Comparison of ENCODE assay signal across 34 cellular contexts in the genomic region with DNA sequence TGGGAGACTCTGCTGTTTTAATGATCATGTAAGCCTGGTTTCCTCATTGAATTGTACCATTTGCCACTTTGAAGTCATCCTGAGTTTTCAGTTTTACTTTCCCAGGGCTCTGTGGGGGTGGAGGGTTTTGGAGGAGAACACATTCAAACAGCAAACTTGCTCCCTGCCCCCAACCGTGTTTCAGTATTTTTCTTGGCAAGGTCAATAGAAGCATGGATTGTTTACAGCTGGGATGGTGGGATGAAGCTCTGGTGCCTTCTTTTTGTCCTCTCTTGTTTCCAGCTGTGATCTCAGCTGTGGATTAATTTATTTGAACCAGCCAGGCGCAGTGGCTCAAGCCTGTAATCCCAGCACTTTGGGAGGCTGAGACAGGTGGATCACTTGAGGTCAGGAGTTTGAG. TPM values are rescaled to one million over a fixed set of nuclear protein-coding genes. Genes with fewer than 3 reads are reported as not detected.
DNase-seq lines count a peak whose midpoint lies in the region; ATAC-seq, FAIRE-seq and TF ChIP-seq lines count a peak whose summit lies in the region.
"Had no signal": no experiment of that assay in that cellular context is flagged by ENCODE, and none has a peak within 500 bp of the region (broad histone marks: within the 10 kb centered on the region; RNA-seq: fewer than 3 reads in every experiment).

No MANE protein-coding gene starts in this region.

- H3K4me3 ChIP-seq in liver (ENCODE audit: low read depth in 1 of 3, low read length in 3 of 3) (no peak overlapping the region), HepG2 (replicated peaks in 1 of 3; ENCODE audit: insufficient read depth in 1 of 3, low read depth in 2 of 3, low read length in 3 of 3) (no peak overlapping the region), astrocyte of the spinal cord (ENCODE audit: low read depth, low read length) (no peak overlapping the region), prostate gland (no peak overlapping the region)
- H3K4me3 ChIP-seq in naive thymus-derived CD4-positive, alpha-beta T cell (ENCODE audit: low read length): no peak overlapping the region
- H3K4me3 ChIP-seq: esophagus squamous epithelium, gastrocnemius medialis, GM23248, pancreas, right atrium auricular region, stomach, vagina had no signal

- no TSS peak for BruUV-seq in HepG2 (replicated peaks; lab: Mats Ljungman, UMichigan)

- H3K9ac ChIP-seq in liver (ENCODE audit: low read depth in 1 of 2, low read length in 2 of 2) (no peak overlapping the region), HepG2 (ENCODE audit: insufficient read depth, low read depth, low read length) (no peak overlapping the region)
- H3K9ac ChIP-seq: GM23248 had no signal

- peaks cover 0 to 6% (median 0%) of the 10 kb centered on the region in 7 donors for H3K4me1 Mint-ChIP-seq in naive thymus-derived CD4-positive, alpha-beta T cell
- H3K4me1 Mint-ChIP-seq: central memory CD8-positive, alpha-beta T cell; neural crest cell had no signal

- no peaks in the 10 kb centered on the region for H4K20me1 ChIP-seq in HepG2 (ENCODE audit: insufficient read depth, low read length)

- FAIRE-seq in HepG2 (lab: Jason Lieb, UNC): no peak
- FAIRE-seq: D721Med, endometrium, pancreas, RCC 7860 had no signal

- TF ChIP-seq RAD21 in liver (IDR thresholded peaks at IDR 0.05) (peak; percentile 14 to 21), HepG2 (CRISPR knock-in tag; IDR thresholded peaks at IDR 0.05) (no peak)

- H3K4me2 ChIP-seq in HepG2 (ENCODE audit: low read depth, low read length): no peak overlapping the region

- H3K9me3 Mint-ChIP-seq in naive thymus-derived CD4-positive, alpha-beta T cell: no peaks in the 10 kb centered on the region
- H3K9me3 Mint-ChIP-seq: CD4-positive, alpha-beta T cell; central memory CD8-positive, alpha-beta T cell; neural crest cell had no signal

- H3K27me3 Mint-ChIP-seq in naive thymus-derived CD4-positive, alpha-beta T cell: no peaks in the 10 kb centered on the region
- H3K27me3 Mint-ChIP-seq: activated naive CD8-positive, alpha-beta T cell; CD4-positive, alpha-beta T cell; central memory CD8-positive, alpha-beta T cell had no signal

- in situ Hi-C loops in HepG2 (cut with HindIII; ENCODE audit: extremely low pct_ligation_motif_present, low pct_unique_long_range_greater_than_20kb) (no loop called here), astrocyte of the spinal cord (cut with HindIII; ENCODE audit: low sequenced_read_pairs) (no loop called here)

- TF ChIP-seq EP300 in HepG2 (IDR thresholded peaks at IDR 0.05; ENCODE audit: low read depth in 2 of 2, low read length in 2 of 2) (no peak), HepG2 (CRISPR knock-in tag; IDR thresholded peaks at IDR 0.05; ENCODE audit: borderline replicate concordance) (no peak)

- H3K36me3 ChIP-seq in liver (ENCODE audit: control insufficient read depth in 4 of 4, insufficient read depth in 3 of 4, low read depth in 1 of 4, low read length in 3 of 4) (no peaks in the 10 kb centered on the region), HepG2 (replicated peaks in 1 of 2; ENCODE audit: control insufficient read depth in 1 of 2, insufficient read depth in 2 of 2, low read length in 2 of 2) (no peaks in the 10 kb centered on the region), prostate gland (no peaks in the 10 kb centered on the region)
- no peaks in the 10 kb centered on the region for H3K36me3 ChIP-seq in naive thymus-derived CD4-positive, alpha-beta T cell (ENCODE audit: control insufficient read depth in 2 of 3, insufficient read depth in 3 of 3, low read length in 3 of 3)
- H3K36me3 ChIP-seq: esophagus squamous epithelium, gastrocnemius medialis, pancreas, right atrium auricular region, stomach, vagina had no signal

- no peak for TF ChIP-seq POLR2A in HepG2 (IDR thresholded peaks at IDR 0.05; ENCODE audit: insufficient read depth in 1 of 2, low read depth in 2 of 2, low read length in 2 of 2)
- no peak for TF ChIP-seq POLR2A in prostate gland (IDR thresholded peaks at IDR 0.05)

- H3K27ac Mint-ChIP-seq in naive thymus-derived CD4-positive, alpha-beta T cell: no peak overlapping the region
- H3K27ac Mint-ChIP-seq: activated naive CD8-positive, alpha-beta T cell; CD4-positive, alpha-beta T cell had no signal

- ATAC-seq in HepG2 (no peak), HG03354 (IDR thresholded peaks at IDR 0.05; ENCODE audit: poor library complexity, severe bottlenecking, unreplicated experiment) (no peak)
- ATAC-seq in naive thymus-derived CD4-positive, alpha-beta T cell: no peak
- ATAC-seq: gastrocnemius medialis, pancreas had no signal

- POLR2A ChIA-PET in HepG2 (lab: Yijun Ruan, JAX): no interaction called here
- POLR2A ChIA-PET in naive thymus-derived CD4-positive, alpha-beta T cell (lab: Charles Lee): no interaction called here

- no peak for TF ChIP-seq CTCF in liver (IDR thresholded peaks at IDR 0.05; ENCODE audit: low read depth, low read length, missing input control)
- no peak for TF ChIP-seq CTCF in HepG2 (CRISPR knock-in tag; IDR thresholded peaks at IDR 0.05)
- no peak for TF ChIP-seq CTCF in astrocyte of the spinal cord (IDR thresholded peaks at IDR 0.05; ENCODE audit: low read depth, low read length)
- TF ChIP-seq CTCF in prostate gland (IDR thresholded peaks at IDR 0.05): no peak

- H3K27me3 ChIP-seq in liver (ENCODE audit: control insufficient read depth in 4 of 4, insufficient read depth in 4 of 4, low read length in 3 of 4): no peaks in the 10 kb centered on the region
- peaks cover 0 to 6% of the 10 kb centered on the region in 2 experiments; a peak in 1 of 5 replicates for H3K27me3 ChIP-seq in HepG2 (ENCODE audit: control insufficient read depth in 1 of 2, insufficient read depth in 2 of 2, low read length in 2 of 2)
- no peaks in the 10 kb centered on the region for H3K27me3 ChIP-seq in naive thymus-derived CD4-positive, alpha-beta T cell (ENCODE audit: control insufficient read depth in 2 of 2, insufficient read depth in 2 of 2, low read length in 2 of 2)
- no peaks in the 10 kb centered on the region for H3K27me3 ChIP-seq in prostate gland (replicated peaks; ENCODE audit: insufficient read depth)
- H3K27me3 ChIP-seq: esophagus squamous epithelium, gastrocnemius medialis, pancreas, right atrium auricular region, stomach, vagina had no signal

- no peak overlapping the region for H3K27ac ChIP-seq in liver (ENCODE audit: low read depth in 1 of 2, low read length in 2 of 2)
- no peak overlapping the region for H3K27ac ChIP-seq in HepG2 (ENCODE audit: extremely low read length, insufficient read depth, low read length)
- no peak overlapping the region for H3K27ac ChIP-seq in naive thymus-derived CD4-positive, alpha-beta T cell (ENCODE audit: low read depth, low read length)
- H3K27ac ChIP-seq in prostate gland: no peak overlapping the region
- H3K27ac ChIP-seq: esophagus squamous epithelium, gastrocnemius medialis, GM23248, pancreas, right atrium auricular region, stomach, vagina had no signal

- CTCF ChIA-PET in HepG2 (lab: Yijun Ruan, JAX; ENCODE audit: low intra/inter-chr PET ratio, low total read pairs): no interaction called here
- CTCF ChIA-PET in naive thymus-derived CD4-positive, alpha-beta T cell (lab: Charles Lee): no interaction called here

- H3K4me3 Mint-ChIP-seq in naive thymus-derived CD4-positive, alpha-beta T cell: no peak overlapping the region
- H3K4me3 Mint-ChIP-seq: activated naive CD8-positive, alpha-beta T cell; CD4-positive, alpha-beta T cell; central memory CD8-positive, alpha-beta T cell; neural crest cell had no signal

- no peak overlapping the region for H2AFZ ChIP-seq in HepG2 (ENCODE audit: low read length)
- H2AFZ ChIP-seq: GM23248 had no signal

- no peaks in the 10 kb centered on the region for H3K36me3 Mint-ChIP-seq in naive thymus-derived CD4-positive, alpha-beta T cell
- H3K36me3 Mint-ChIP-seq: activated naive CD8-positive, alpha-beta T cell had no signal

- H3K4me1 ChIP-seq in liver (ENCODE audit: control insufficient read depth in 4 of 4, insufficient read depth in 4 of 4, low read length in 3 of 4): no peaks in the 10 kb centered on the region
- peaks cover 7% of the 10 kb centered on the region; the same call in 1 of the 2 replicates for H3K4me1 ChIP-seq in HepG2 (ENCODE audit: insufficient read depth, low read length)
- no peaks in the 10 kb centered on the region for H3K4me1 ChIP-seq in naive thymus-derived CD4-positive, alpha-beta T cell (ENCODE audit: control insufficient read depth in 2 of 2, insufficient read depth in 2 of 2, low read length in 2 of 2)
- no peaks in the 10 kb centered on the region for H3K4me1 ChIP-seq in prostate gland (replicated peaks)
- H3K4me1 ChIP-seq: pancreas had no signal

- DNase-seq in HepG2 (ENCODE audit: low spot score) (no peak), astrocyte of the spinal cord (ENCODE audit: low read depth, low spot score) (peak; percentile 45), left kidney (ENCODE audit: low read depth, low spot score) (peak; percentile 66), SKM-1 treated with dmso at 0.1 percent for 144 hours (lab: John Stamatoyannopoulos, UW; ENCODE audit: unreplicated experiment) (no peak), prostate gland (ENCODE audit: low spot score) (no peak)
- no peak for DNase-seq in naive thymus-derived CD4-positive, alpha-beta T cell
- DNase-seq: activated CD8-positive, alpha-beta memory T cell treated with anti-CD3 and anti-CD28 coated beads for 24 hours; activated T-cell treated with anti-CD3 and anti-CD28 coated beads for 4 hours; anterior cingulate cortex; CD4-positive, alpha-beta T cell; dermis blood vessel endothelial cell; esophagus squamous epithelium; gastrocnemius medialis; KBM-7; NCI-H1092; NCI-H187; NCI-H524; pancreas; SHP77 treated with DMSO at 0.1 percent for 48 hours; stimulated activated CD4-positive, alpha-beta T cell treated with anti-CD3 and anti-CD28 coated beads, Interleukin-12 subunit alpha, Interleukin-12 subunit beta, amount 100 ng/mL, for 4 hours; stimulated activated CD4-positive, alpha-beta T cell treated with anti-CD3 and anti-CD28 coated beads, Interleukin-2, amount 100 ng/mL, for 48 hours; stomach; SW 1271 had no signal

- H3K79me2 ChIP-seq in HepG2 (ENCODE audit: insufficient read depth, low read length): no peaks in the 10 kb centered on the region

- intact Hi-C loops in HepG2 (cut with micrococcal nuclease; ENCODE audit: unreplicated experiment) (no loop called here), prostate gland (cut with DNase I) (no loop called here)
- intact Hi-C loops in naive thymus-derived CD4-positive, alpha-beta T cell (cut with micrococcal nuclease): no loop called here

- 55% methylated on average over 2 of the region's 2 CpGs for WGBS in liver
- WGBS in HepG2 (ENCODE audit: low lambda C conversion rate): 20% methylated on average over 2 of the region's 2 CpGs
- WGBS in prostate gland: 46% methylated on average over 2 of the region's 2 CpGs

- H3K9me3 ChIP-seq in liver (ENCODE audit: control insufficient read depth in 4 of 4, low read length in 3 of 4) (no peaks in the 10 kb centered on the region), HepG2 (ENCODE audit: low read length) (no peaks in the 10 kb centered on the region), prostate gland (no peaks in the 10 kb centered on the region)
- H3K9me3 ChIP-seq in naive thymus-derived CD4-positive, alpha-beta T cell (ENCODE audit: control insufficient read depth in 2 of 3, low read length in 3 of 3): no peaks in the 10 kb centered on the region
- H3K9me3 ChIP-seq: esophagus squamous epithelium, gastrocnemius medialis, pancreas, right atrium auricular region, stomach, vagina had no signal

RNA-seq across cellular contexts. Expression of a gene that starts 54.3 kb away (rescaled TPM):
- total RNA-seq in liver (100 to 1,000 TPM; 134 to 140 TPM), HepG2 (2016; rRNA removed; fragmentation: Illumina TruSeq; extraction: Trizol) (281 and 464 TPM in 2 replicates), prostate gland (100 to 1,000 TPM; 155 to 169 TPM)
- polyA plus RNA-seq in liver (10 to 100 TPM; 66.6 to 99.1 TPM), HepG2 (2011; rRNA removed) (129 and 175 TPM in 2 replicates)
- total RNA-seq in HepG2 (2016; cell fraction: cytosol; rRNA removed; fragmentation: Illumina TruSeq; extraction: Trizol; ENCODE audit: low read depth): 42.0 and 47.1 TPM in 2 replicates
- total RNA-seq in HepG2 (2016; cell fraction: insoluble cytoplasmic fraction; rRNA removed; fragmentation: Illumina TruSeq; extraction: Trizol): 285 and 448 TPM in 2 replicates
- 101 and 110 TPM in 2 replicates for total RNA-seq in HepG2 (2016; cell fraction: membrane; rRNA removed; fragmentation: Illumina TruSeq; extraction: Trizol)
- total RNA-seq in HepG2 (2016; cell fraction: nucleus; rRNA removed; fragmentation: Illumina TruSeq; extraction: Trizol): 159 and 166 TPM in 2 replicates
- 135 and 152 TPM in 2 replicates for polyA plus RNA-seq in HepG2 (2011; cell fraction: cytosol; rRNA removed)
- polyA plus RNA-seq in HepG2 (2011; cell fraction: nucleus; rRNA removed): 36.3 and 45.4 TPM in 2 replicates
- polyA plus RNA-seq in HepG2 (2012): 205 and 282 TPM in 2 replicates
- 49.9 and 50.6 TPM in 2 replicates for polyA plus RNA-seq in HepG2 (2016; cell fraction: cytosol; fragmentation: Illumina TruSeq; extraction: Trizol; ENCODE audit: low read depth)
- 619 and 673 TPM in 2 replicates for polyA plus RNA-seq in HepG2 (2016; cell fraction: insoluble cytoplasmic fraction; fragmentation: Illumina TruSeq; extraction: Trizol; ENCODE audit: low read depth)
- polyA plus RNA-seq in HepG2 (2016; cell fraction: membrane; fragmentation: Illumina TruSeq; extraction: Trizol; ENCODE audit: low read depth): 96.8 and 107 TPM in 2 replicates
- 230 and 231 TPM in 2 replicates for polyA plus RNA-seq in HepG2 (2016; cell fraction: nucleus; fragmentation: Illumina TruSeq; extraction: Trizol; ENCODE audit: insufficient read depth, low read depth)
- 87.0 and 114 TPM in 2 replicates for polyA minus RNA-seq in HepG2 (2011; rRNA and poly(A)+ RNA removed; ENCODE audit: low replicate concordance)
- 138 and 157 TPM in 2 replicates for polyA minus RNA-seq in HepG2 (2011; cell fraction: cytosol; rRNA and poly(A)+ RNA removed)
- 137 and 140 TPM in 2 replicates for polyA minus RNA-seq in HepG2 (2011; cell fraction: nucleus; rRNA and poly(A)+ RNA removed)
- total RNA-seq in naive thymus-derived CD4-positive, alpha-beta T cell: 100 to 1,000 TPM; 108 to 282 (median 151) TPM
- 100 to 1,000 TPM; 120 to 155 TPM for polyA plus RNA-seq in naive thymus-derived CD4-positive, alpha-beta T cell

Comparison
In these comparisons a context has a peak if more than half of its experiments do, and no peak if none do; other contexts are left out.
1. DNase-seq: peak in astrocyte of the spinal cord (single experiment) and left kidney (single experiment); none in HepG2 (single experiment), SKM-1 treated with dmso at 0.1 percent for 144 hours (single experiment), naive thymus-derived CD4-positive, alpha-beta T cell (0 of 9) and prostate gland (single experiment).